ENCODE assay signal across 8 cellular contexts in the genomic region with DNA sequence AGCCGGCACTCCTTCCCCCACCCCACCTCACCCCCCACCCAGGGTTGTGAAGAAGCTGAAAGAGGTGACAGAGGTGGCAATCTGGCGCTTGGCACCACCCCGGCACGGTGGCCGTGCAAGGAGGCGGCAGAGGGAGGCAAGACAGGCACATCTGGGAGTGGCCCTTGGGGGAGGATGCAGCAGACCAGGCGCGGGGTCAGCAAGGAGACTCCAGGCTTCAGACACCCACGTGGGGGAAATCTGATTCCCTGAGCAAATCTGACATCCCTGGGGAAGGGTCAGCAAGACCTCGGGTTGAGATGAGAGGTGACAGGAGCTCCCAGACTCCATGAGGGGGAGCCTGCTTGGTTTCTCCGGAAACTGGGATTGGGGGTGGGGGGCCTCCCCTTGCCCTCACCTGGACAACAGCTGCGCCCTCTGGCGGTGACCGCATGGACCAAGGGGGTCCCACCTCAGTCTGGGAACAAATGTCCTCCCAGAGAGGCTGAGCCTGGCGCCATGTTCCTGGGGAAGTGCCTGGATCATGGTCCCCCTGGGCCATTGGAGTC. TPM values are rescaled to one million over a fixed set of nuclear protein-coding genes. Genes with fewer than 3 reads are reported as not detected.
DNase-seq lines count a peak whose midpoint lies in the region; ATAC-seq, FAIRE-seq and TF ChIP-seq lines count a peak whose summit lies in the region.

No MANE protein-coding gene starts in this region.

- H3K27me3 ChIP-seq in GM06990 (replicated peaks; ENCODE audit: control insufficient read depth, insufficient read depth, low read length), result peaks cover 2% of the 10 kb centered on the region
- peaks cover 29% of the 10 kb centered on the region for H3K27me3 ChIP-seq in OCI-LY3 (ENCODE audit: low read depth, low read length)
- no peaks in the 10 kb centered on the region for H3K27me3 ChIP-seq in ectodermal cell (ENCODE audit: control insufficient read depth, insufficient read depth, low read length, poor library complexity, severe bottlenecking)
- no peaks in the 10 kb centered on the region for H3K27me3 ChIP-seq in neuronal stem cell (ENCODE audit: control insufficient read depth in 3 of 3, insufficient read depth in 3 of 3, low read depth in 1 of 3, low read length in 3 of 3)

- H2AFZ ChIP-seq in OCI-LY3 (ENCODE audit: low read depth, low read length) (no peak overlapping the region; the same call in 1 of the 2 replicates), neuronal stem cell (ENCODE audit: low read length) (peak overlapping the region; percentile 37)

- peak overlapping the region; percentile 19 for H2BK120ac ChIP-seq in neuronal stem cell (ENCODE audit: low read depth, low read length)

- H3K4me2 ChIP-seq in OCI-LY3 (ENCODE audit: low read length) (peak overlapping the region; percentile 100), neuronal stem cell (ENCODE audit: insufficient read depth, low read length, poor library complexity, severe bottlenecking) (peak overlapping the region; percentile 27)

- no peak for FAIRE-seq in D721Med (lab: Jason Lieb, UNC)

- no peaks in the 10 kb centered on the region for H3K79me2 ChIP-seq in OCI-LY3 (ENCODE audit: low read length)

- peak overlapping the region; percentile 30 for H2BK12ac ChIP-seq in neuronal stem cell (ENCODE audit: low read length)

- peaks cover 8% of the 10 kb centered on the region for H3K79me1 ChIP-seq in neuronal stem cell (ENCODE audit: low read depth, low read length)

- H3K27ac ChIP-seq in OCI-LY3 (ENCODE audit: low read length) (no peak overlapping the region), ectodermal cell (ENCODE audit: insufficient read depth, low read depth, low read length, poor library complexity, severe bottlenecking) (no peak overlapping the region), neuronal stem cell (replicated peaks; ENCODE audit: low read length) (peak overlapping the region; percentile 91)

- 20 to 21% methylated on average over 14 to 15 of the region's 15 CpGs for WGBS in ectodermal cell, 2 experiments
- WGBS in neuronal stem cell (ENCODE audit: extremely low coverage in 2 of 2, insufficient read length in 2 of 2, insufficient replicate concordance in 1 of 2), 2 donors, result no CpG with 5 or more reads among the region's 15 CpGs

- H3K9ac ChIP-seq in OCI-LY3 (ENCODE audit: low read length) (peak overlapping the region; percentile 85; the same call in 1 of the 2 replicates), neuronal stem cell (ENCODE audit: low read depth, low read length, poor library complexity) (no peak overlapping the region)

- H3K4me1 ChIP-seq in OCI-LY3 (ENCODE audit: low read length), result peaks cover 34% of the 10 kb centered on the region
- peaks cover 34% of the 10 kb centered on the region for H3K4me1 ChIP-seq in ectodermal cell (ENCODE audit: control insufficient read depth, insufficient read depth, low read length)
- H3K4me1 ChIP-seq in neuronal stem cell (ENCODE audit: control insufficient read depth in 2 of 2, insufficient read depth in 1 of 2, low read depth in 1 of 2, low read length in 2 of 2), result peaks cover 25 to 31% of the 10 kb centered on the region in 2 donors

- peak overlapping the region; percentile 100 for H2BK15ac ChIP-seq in neuronal stem cell (ENCODE audit: low read length)

- H3K4me3 ChIP-seq in GM06990 (replicated peaks; ENCODE audit: low read depth, low read length) (no peak overlapping the region), OCI-LY3 (ENCODE audit: low read length) (peak overlapping the region; percentile 89), ectodermal cell (ENCODE audit: insufficient read depth, low read depth, low read length) (peak overlapping the region; percentile 97), neuronal stem cell (ENCODE audit: low read length in 2 of 2) (peak overlapping the region in 1 of 2 donors; percentile 66)

- DNase-seq in GM06990 (ENCODE audit: extremely low read depth, insufficient read length), result no peak
- DNase-seq in neuronal stem cell (ENCODE audit: low spot score), result no peak
- no peak for DNase-seq in D721Med (ENCODE audit: insufficient read length, low spot score)
- DNase-seq in D341Med (ENCODE audit: low spot score), result no peak

- H4K20me1 ChIP-seq in OCI-LY3 (ENCODE audit: insufficient read depth, low read length), result no peaks in the 10 kb centered on the region

- H4K91ac ChIP-seq in neuronal stem cell (ENCODE audit: low read depth, low read length, poor library complexity), result no peak overlapping the region

- TF ChIP-seq CTCF in GM06990 (IDR thresholded peaks at IDR 0.05; ENCODE audit: insufficient read depth, low read length, poor library complexity, severe bottlenecking) (peak; percentile 85), OCI-LY3 (IDR thresholded peaks at IDR 0.05; ENCODE audit: low read depth, low read length) (peak; percentile 94), D721Med (IDR thresholded peaks at IDR 0.05; ENCODE audit: insufficient read depth, missing control alignments) (no peak)

- peak overlapping the region; percentile 100 for H2AK5ac ChIP-seq in neuronal stem cell (ENCODE audit: low read depth, low read length)

- H3K23ac ChIP-seq in neuronal stem cell (ENCODE audit: low read depth, low read length, poor library complexity), result peak overlapping the region; percentile 94

- no peak overlapping the region for H3K4ac ChIP-seq in neuronal stem cell (ENCODE audit: low read length)

- H2BK5ac ChIP-seq in neuronal stem cell (ENCODE audit: low read length), result peak overlapping the region; percentile 98

- peak overlapping the region; percentile 93 for H3K18ac ChIP-seq in neuronal stem cell (ENCODE audit: low read length)

- H3K9me3 ChIP-seq in OCI-LY3 (ENCODE audit: insufficient read depth, low read length) (no peaks in the 10 kb centered on the region), ectodermal cell (ENCODE audit: control insufficient read depth, low read length) (no peaks in the 10 kb centered on the region), neuronal stem cell (replicated peaks in 1 of 2; ENCODE audit: control insufficient read depth in 2 of 2, insufficient read depth in 1 of 2, low read depth in 1 of 2, low read length in 2 of 2) (peaks cover 0 to 5% of the 10 kb centered on the region in 2 donors)

- no peak overlapping the region for H3K14ac ChIP-seq in neuronal stem cell (ENCODE audit: low read length)

- ATAC-seq in GM21423 (IDR thresholded peaks at IDR 0.05; ENCODE audit: unreplicated experiment), result no peak
- no peak for ATAC-seq in GM21528 (IDR thresholded peaks at IDR 0.05; ENCODE audit: low FRiP score, unreplicated experiment)

- H3K36me3 ChIP-seq in GM06990 (ENCODE audit: control insufficient read depth, insufficient read depth, low read length), result no peaks in the 10 kb centered on the region
- H3K36me3 ChIP-seq in OCI-LY3 (replicated peaks; ENCODE audit: low read depth, low read length), result no peaks in the 10 kb centered on the region
- H3K36me3 ChIP-seq in ectodermal cell (ENCODE audit: control insufficient read depth, insufficient read depth, low read length), result no peaks in the 10 kb centered on the region
- no peaks in the 10 kb centered on the region for H3K36me3 ChIP-seq in neuronal stem cell (replicated peaks in 1 of 2; ENCODE audit: control insufficient read depth in 2 of 2, insufficient read depth in 2 of 2, low read length in 2 of 2)

- H4K8ac ChIP-seq in neuronal stem cell (ENCODE audit: low read depth, low read length), result peak overlapping the region; percentile 55

RNA-seq across cellular contexts. Expression of a gene that starts 4.0 kb away (rescaled TPM):
- polyA plus RNA-seq in ectodermal cell (2013, experiment 1 of 4), result 109 TPM
- polyA plus RNA-seq in ectodermal cell (2013, experiment 2 of 4), result 133 TPM
- 98.7 TPM for polyA plus RNA-seq in ectodermal cell (2013, experiment 3 of 4)
- polyA plus RNA-seq in ectodermal cell (2013, experiment 4 of 4), result 113 TPM
- 74.6 TPM for polyA plus RNA-seq in neuronal stem cell (2013, experiment 1 of 2)
- polyA plus RNA-seq in neuronal stem cell (2013, experiment 2 of 2), result 74.3 TPM

RNA-seq across cellular contexts. Expression of a gene that starts 17.9 kb away (rescaled TPM):
- polyA plus RNA-seq in ectodermal cell (2013, experiment 1 of 4), result 46.4 TPM
- 46.5 TPM for polyA plus RNA-seq in ectodermal cell (2013, experiment 2 of 4)
- 33.9 TPM for polyA plus RNA-seq in ectodermal cell (2013, experiment 3 of 4)
- polyA plus RNA-seq in ectodermal cell (2013, experiment 4 of 4), result 39.2 TPM
- 15.2 TPM for polyA plus RNA-seq in neuronal stem cell (2013, experiment 1 of 2)
- polyA plus RNA-seq in neuronal stem cell (2013, experiment 2 of 2), result 15.8 TPM

RNA-seq across cellular contexts. Expression of a gene that starts 53.5 kb away (rescaled TPM):
- 278 TPM for polyA plus RNA-seq in ectodermal cell (2013, experiment 1 of 4)
- 266 TPM for polyA plus RNA-seq in ectodermal cell (2013, experiment 2 of 4)
- 286 TPM for polyA plus RNA-seq in ectodermal cell (2013, experiment 3 of 4)
- 315 TPM for polyA plus RNA-seq in ectodermal cell (2013, experiment 4 of 4)
- 465 TPM for polyA plus RNA-seq in neuronal stem cell (2013, experiment 1 of 2)
- 460 TPM for polyA plus RNA-seq in neuronal stem cell (2013, experiment 2 of 2)
